In the genomic region with DNA sequence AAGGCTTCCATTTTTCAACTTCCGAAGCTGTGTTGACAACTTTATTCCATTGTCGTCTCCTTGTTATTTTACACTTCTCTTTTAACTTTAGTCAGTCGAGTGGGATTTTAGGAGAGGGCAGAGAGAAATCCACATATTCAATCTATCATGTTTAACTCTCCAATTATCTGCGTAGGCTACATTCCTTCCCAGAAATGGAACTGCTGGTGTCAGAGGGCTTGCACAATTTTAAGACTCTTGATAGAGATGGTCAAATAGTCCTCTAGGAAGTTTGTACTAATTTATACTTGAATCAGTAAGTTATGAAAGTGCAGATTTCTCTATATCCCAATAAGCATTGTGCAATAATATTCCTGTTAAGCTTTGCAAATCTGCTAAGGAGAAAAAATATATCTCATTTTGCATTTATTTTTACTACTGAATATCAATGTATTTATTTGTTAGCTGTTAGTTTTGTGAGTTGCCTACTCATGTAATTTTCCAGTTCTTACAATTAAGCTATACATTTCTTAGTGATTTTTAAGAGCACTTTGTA, we compare ENCODE assay signal across 26 cellular contexts.
"Had no signal": no experiment of that assay in that cellular context is flagged by ENCODE, and none has a peak within 500 bp of the region (broad histone marks: within the 10 kb centered on the region; RNA-seq: fewer than 3 reads in every experiment).

No MANE protein-coding gene starts in this region.

- H3K79me2 ChIP-seq: hepatocyte had no signal

- H3K36me3 ChIP-seq: left ventricle myocardium inferior, pancreas, prostate gland, sigmoid colon, stomach, suprapubic skin, thoracic aorta, tibial artery, uterus had no signal

- H3K27ac ChIP-seq: hepatocyte, left ventricle myocardium inferior, pancreas, prostate gland, sigmoid colon, stomach, suprapubic skin, thoracic aorta, tibial artery, uterus had no signal

- H3K4me1 ChIP-seq: left ventricle myocardium inferior, pancreas, prostate gland, sigmoid colon, stomach, suprapubic skin, tibial artery, uterus had no signal

- H3K27me3 ChIP-seq: hepatocyte, pancreas, sigmoid colon, stomach, suprapubic skin, tibial artery, uterus had no signal

- H3K9me3 ChIP-seq: pancreas, prostate gland, suprapubic skin had no signal

- ATAC-seq: mucosa of descending colon; naive thymus-derived CD4-positive, alpha-beta T cell; natural killer cell treated with Interleukin-12 subunit alpha and Interleukin-12 subunit beta and Interleukin-15 and Interleukin-18, amount 100 ng/mL, for 72 hours; pancreas; right cardiac atrium; stimulated activated memory B cell treated with anti-CD40 and anti-IgM and Interleukin-4, amounts not matched to agents 10 μg/mL and 1 μg/mL and 100 μg/mL, for 72 hours; stimulated activated naive CD8-positive, alpha-beta T cell treated with anti-CD3 and anti-CD28 coated beads, Interleukin-15, Interleukin-2, amounts not matched to agents 100 U/mL and 50 U/mL, for 24 hours had no signal

- FAIRE-seq: pancreas had no signal

- DNase-seq: islet precursor cell; left ventricle myocardium inferior; midbrain; mucosa of descending colon; naive thymus-derived CD4-positive, alpha-beta T cell; pancreas; posterior cingulate gyrus; retina; right cardiac atrium; sigmoid colon; small intestine; stimulated activated CD4-positive, alpha-beta T cell treated with anti-CD3 and anti-CD28 coated beads, Interleukin-1b, Interleukin-23, amount 100 ng/mL, for 48 hours; stimulated activated CD4-positive, alpha-beta T cell treated with anti-CD3 and anti-CD28 coated beads, Interleukin-2, amount 100 ng/mL, for 48 hours; stimulated activated CD4-positive, alpha-beta T cell treated with anti-CD3 and anti-CD28 coated beads, Interleukin-4, amount 100 ng/mL, for 4 hours; stimulated activated CD8-positive, alpha-beta memory T cell treated with anti-CD3 and anti-CD28 coated beads, Interleukin-4, amount 100 ng/mL, for 48 hours; stimulated activated naive CD8-positive, alpha-beta T cell treated with anti-CD3 and anti-CD28 coated beads, Interleukin-15, Interleukin-2, amounts not matched to agents 100 U/mL and 50 U/mL, for 24 hours; stomach; tibial artery; uterus had no signal

- H3K4me3 ChIP-seq: hepatocyte, left ventricle myocardium inferior, lung, mucosa of descending colon, pancreas, prostate gland, sigmoid colon, stomach, suprapubic skin, thoracic aorta, tibial artery, uterus had no signal

- H2AFZ ChIP-seq: hepatocyte had no signal

- H3K4me2 ChIP-seq: hepatocyte had no signal
